8 cellular contexts compared by ENCODE assay signal in genomic region chr9:85610074-85610855, GRCh38.
DNase-seq lines count a peak whose midpoint lies in the region; ATAC-seq and TF ChIP-seq lines count a peak whose summit lies in the region.

No MANE protein-coding gene starts in this region.

- H3K4me3 Mint-ChIP-seq in natural killer cell: no peak overlapping the region

- peak; percentile 49 for DNase-seq in COR-L47 (lab: John Stamatoyannopoulos, UW)
- peak; percentile 17 for DNase-seq in NCI-H2171 (lab: John Stamatoyannopoulos, UW)
- DNase-seq in activated CD4-positive, alpha-beta T cell treated with anti-CD3 and anti-CD28 coated beads, Interleukin-2, amount 50 U/mL, for 1 hour: peak; percentile 12
- DNase-seq in fibroblast of gingiva (ENCODE audit: low read depth): peak; percentile 73
- no peak for DNase-seq in natural killer cell
- DNase-seq in ecto neural progenitor cell (ENCODE audit: low spot score): no peak

- H3K27me3 Mint-ChIP-seq in natural killer cell (ENCODE audit: low read depth in 2 of 2): no peaks in the 10 kb centered on the region

- peaks cover 11 to 12% of the 10 kb centered on the region in 2 donors for H3K4me1 Mint-ChIP-seq in natural killer cell

- H3K27ac Mint-ChIP-seq in natural killer cell: peak overlapping the region; percentile 67 to 86

- no peaks in the 10 kb centered on the region for H3K36me3 Mint-ChIP-seq in natural killer cell

- TF ChIP-seq CTCF in natural killer cell (IDR thresholded peaks at IDR 0.05): peak; percentile 83

- H3K9me3 Mint-ChIP-seq in natural killer cell: no peaks in the 10 kb centered on the region

- intact Hi-C loops in natural killer cell (cut with micrococcal nuclease): loop anchor here (1.0 to 10.0 kb wide), 3 partner anchors 185 to 1213 kb away; no protein-coding TSS in a partner anchor

- ATAC-seq in GM19023 (IDR thresholded peaks at IDR 0.05; ENCODE audit: unreplicated experiment): peak; percentile 95
- ATAC-seq in HG03103 (IDR thresholded peaks at IDR 0.05; ENCODE audit: low read depth, unreplicated experiment): peak; percentile 84
- ATAC-seq in natural killer cell: peak; percentile 90 to 99 (median 97)

Comparison
In these comparisons a context has a peak if more than half of its experiments do, and no peak if none do; other contexts are left out.
1. DNase-seq: peak in COR-L47 (single experiment), NCI-H2171 (single experiment), activated CD4-positive, alpha-beta T cell treated with anti-CD3 and anti-CD28 coated beads, Interleukin-2, amount 50 U/mL, for 1 hour (single experiment) and fibroblast of gingiva (single experiment); none in natural killer cell (single experiment) and ecto neural progenitor cell (single experiment).
2. Peak in every context shown above with its lines, with median percentiles within 50 percentile points of each other: ATAC-seq.